ENCODE assay signal across 8 cellular contexts in the genomic region with DNA sequence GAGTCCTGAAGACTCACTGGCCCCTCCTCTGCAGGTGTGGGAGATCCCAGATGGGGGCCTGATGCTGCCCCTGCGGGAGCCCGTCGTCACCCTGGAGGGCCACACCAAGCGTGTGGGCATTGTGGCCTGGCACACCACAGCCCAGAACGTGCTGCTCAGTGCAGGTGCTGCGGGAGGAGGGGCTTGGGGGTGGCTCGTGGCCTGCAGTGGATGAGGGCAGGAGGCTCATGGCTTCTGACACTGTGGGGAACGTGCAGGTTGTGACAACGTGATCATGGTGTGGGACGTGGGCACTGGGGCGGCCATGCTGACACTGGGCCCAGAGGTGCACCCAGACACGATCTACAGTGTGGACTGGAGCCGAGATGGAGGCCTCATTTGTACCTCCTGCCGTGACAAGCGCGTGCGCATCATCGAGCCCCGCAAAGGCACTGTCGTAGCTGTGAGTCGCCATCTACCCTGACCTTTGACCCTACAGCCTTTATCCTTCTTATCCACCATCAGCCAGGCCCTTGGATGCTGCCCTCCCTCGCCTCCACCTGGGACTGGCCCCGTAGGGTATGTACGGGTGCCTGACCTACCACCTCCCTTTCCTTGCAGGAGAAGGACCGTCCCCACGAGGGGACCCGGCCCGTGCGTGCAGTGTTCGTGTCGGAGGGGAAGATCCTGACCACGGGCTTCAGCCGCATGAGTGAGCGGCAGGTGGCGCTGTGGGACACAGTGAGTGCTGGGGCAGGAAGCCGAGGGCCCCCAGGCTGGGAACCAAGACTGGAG. TPM values are rescaled to one million over a fixed set of nuclear protein-coding genes. Genes with fewer than 3 reads are reported as not detected.
DNase-seq lines count a peak whose midpoint lies in the region; ATAC-seq and TF ChIP-seq lines count a peak whose summit lies in the region.

No MANE protein-coding gene starts in this region.

- H3K36me3 ChIP-seq in adrenal gland (replicated peaks in 1 of 2) = peaks cover 0 to 4% of the 10 kb centered on the region in 2 donors

- no peaks in the 10 kb centered on the region for H3K9me3 ChIP-seq in adrenal gland (replicated peaks in 1 of 3)
- H3K9me3 ChIP-seq in right cardiac atrium (ENCODE audit: control insufficient read depth, low read length) = no peaks in the 10 kb centered on the region

- 51 to 59% (median 57%) methylated on average over 21 to 36 of the region's 36 CpGs for WGBS in adrenal gland, 4 donors
- WGBS in right cardiac atrium = 58% methylated on average over 36 of the region's 36 CpGs

- intact Hi-C loops in adrenal gland (cut with DNase I) = loop anchor here in 1 of 2 donors (10.0 kb wide), 1 partner anchor 62 kb away; a partner anchor contains a TSS
- intact Hi-C loops in right cardiac atrium (cut with DNase I) = no loop called here

- in situ Hi-C loops in GM18951 (cut with MboI; ENCODE audit: low sequenced_read_pairs, unreplicated experiment) = no loop called here

- H3K4me3 Mint-ChIP-seq in T-helper 1 cell treated with Interleukin-12 subunit alpha and Interleukin-12 subunit beta and Interleukin-4 antibody, amounts not matched to agents 30 μg/mL and 1 μg/mL, for 36 hours = peak overlapping the region; percentile 100

- TF ChIP-seq POLR2A in GM18951 (IDR thresholded peaks at IDR 0.05; ENCODE audit: extremely low read depth, insufficient read depth, insufficient read length) (peak; percentile 9), adrenal gland (IDR thresholded peaks at IDR 0.05) (no peak)

- peak overlapping the region in 1 of 5 donors; percentile 80 for H3K27ac ChIP-seq in adrenal gland
- H3K27ac ChIP-seq in right cardiac atrium (ENCODE audit: low read length) = no peak overlapping the region

- H3K27me3 ChIP-seq in adrenal gland (no peaks in the 10 kb centered on the region), right cardiac atrium (ENCODE audit: control insufficient read depth, insufficient read depth) (no peaks in the 10 kb centered on the region)

- no peaks in the 10 kb centered on the region for H3K27me3 Mint-ChIP-seq in T-helper 1 cell treated with Interleukin-12 subunit alpha and Interleukin-12 subunit beta and Interleukin-4 antibody, amounts not matched to agents 30 μg/mL and 1 μg/mL, for 36 hours (ENCODE audit: low read depth)

- peaks cover 38% of the 10 kb centered on the region for H3K36me3 Mint-ChIP-seq in T-helper 1 cell treated with Interleukin-12 subunit alpha and Interleukin-12 subunit beta and Interleukin-4 antibody, amounts not matched to agents 30 μg/mL and 1 μg/mL, for 36 hours (ENCODE audit: low read depth)

- ATAC-seq in right cardiac atrium (peak in 1 of 2 donors; percentile 17), GM18870 (IDR thresholded peaks at IDR 0.05; ENCODE audit: unreplicated experiment) (no peak)

- H3K4me1 ChIP-seq in adrenal gland (replicated peaks in 1 of 2) (peaks cover 0 to 3% of the 10 kb centered on the region in 2 donors), right cardiac atrium (ENCODE audit: control insufficient read depth, insufficient read depth, low read length) (no peaks in the 10 kb centered on the region)

- DNase-seq in adrenal gland (peak; percentile 51 to 80 (median 68)), right cardiac atrium (peak; percentile 77 to 92 (median 91)), SW 1271 (lab: John Stamatoyannopoulos, UW) (no peak), NCI-H1092 (lab: John Stamatoyannopoulos, UW) (no peak)
- peak; percentile 78 to 89 (median 86) for DNase-seq in stimulated activated CD4-positive, alpha-beta T cell treated with anti-CD3 and anti-CD28 coated beads, Interleukin-12 subunit alpha, Interleukin-12 subunit beta, amount 100 ng/mL, for 48 hours (ENCODE audit: low read depth in 2 of 3, low spot score in 1 of 3)

- peaks cover 26% of the 10 kb centered on the region for H3K4me1 Mint-ChIP-seq in T-helper 1 cell treated with Interleukin-12 subunit alpha and Interleukin-12 subunit beta and Interleukin-4 antibody, amounts not matched to agents 30 μg/mL and 1 μg/mL, for 36 hours (ENCODE audit: low read depth)

- peak; percentile 34 to 63 (median 54) for TF ChIP-seq CTCF in adrenal gland (IDR thresholded peaks at IDR 0.05)

- H3K4me3 ChIP-seq in adrenal gland (no peak overlapping the region), right cardiac atrium (ENCODE audit: low read length) (no peak overlapping the region)

- no peaks in the 10 kb centered on the region for H3K9me3 Mint-ChIP-seq in T-helper 1 cell treated with Interleukin-12 subunit alpha and Interleukin-12 subunit beta and Interleukin-4 antibody, amounts not matched to agents 30 μg/mL and 1 μg/mL, for 36 hours

- peak overlapping the region; percentile 98 for H3K27ac Mint-ChIP-seq in T-helper 1 cell treated with Interleukin-12 subunit alpha and Interleukin-12 subunit beta and Interleukin-4 antibody, amounts not matched to agents 30 μg/mL and 1 μg/mL, for 36 hours

RNA-seq across cellular contexts. Expression of a gene that starts 3.6 kb away (rescaled TPM):
- 10 to 100 TPM; 21.3 to 69.1 (median 42.1) TPM for total RNA-seq in adrenal gland
- 10 to 100 TPM in 2 of 3 donors, 1 to 10 TPM in 1; 4.1 to 87.7 (median 56.2) TPM for polyA plus RNA-seq in adrenal gland
- 10 to 100 TPM; 10.3 to 22.4 (median 14.6) TPM for total RNA-seq in right cardiac atrium
- 7.3 TPM for polyA plus RNA-seq in right cardiac atrium

RNA-seq across cellular contexts. Expression of a gene that starts 6.5 kb away (rescaled TPM):
- total RNA-seq in adrenal gland (100 to 1,000 TPM in 5 of 8 donors, 10 to 100 TPM in 3; 55.1 to 449 (median 137) TPM), right cardiac atrium (10 to 100 TPM; 75.2 to 89.6 (median 84.6) TPM)
- polyA plus RNA-seq in adrenal gland (100 to 1,000 TPM in 2 of 3 donors, 10 to 100 TPM in 1; 96.4 to 329 (median 250) TPM), right cardiac atrium (184 TPM)

RNA-seq across cellular contexts. Expression of a gene that starts 6.7 kb away (rescaled TPM):
- total RNA-seq in adrenal gland (10 to 100 TPM; 12.4 to 87.5 (median 47.5) TPM), right cardiac atrium (10 to 100 TPM in 2 of 4 donors, 1 to 10 TPM in 2; 8.9 to 20.8 (median 13.9) TPM)
- polyA plus RNA-seq in adrenal gland (100 to 1,000 TPM in 2 of 3 donors, 1 to 10 TPM in 1; 7.9 to 195 (median 169) TPM), right cardiac atrium (24.6 TPM)

RNA-seq across cellular contexts. Expression of a gene that starts 12.1 kb away (rescaled TPM):
- total RNA-seq in adrenal gland (10 to 100 TPM in 5 of 8 donors, 1 to 10 TPM in 3; 4.3 to 15.8 (median 12.6) TPM), right cardiac atrium (10 to 100 TPM in 3 of 4 donors, 1 to 10 TPM in 1; 9.6 to 14.0 (median 10.8) TPM)
- polyA plus RNA-seq in adrenal gland (100 to 1,000 TPM in 1 of 3 donors, 10 to 100 TPM in 1, 1 to 10 TPM in 1; 3.5 to 125 (median 58.7) TPM), right cardiac atrium (10.0 TPM)

Comparison
In these comparisons a context has a peak if more than half of its experiments do, and no peak if none do; other contexts are left out.
1. DNase-seq: peak in adrenal gland (7 of 7), right cardiac atrium (3 of 3) and stimulated activated CD4-positive, alpha-beta T cell treated with anti-CD3 and anti-CD28 coated beads, Interleukin-12 subunit alpha, Interleukin-12 subunit beta, amount 100 ng/mL, for 48 hours (3 of 3); none in SW 1271 (0 of 2) and NCI-H1092 (single experiment).